Comparison of ENCODE assay signal across 24 cellular contexts in genomic region chr19:45255611-45256157, GRCh38. TPM values are rescaled to one million over a fixed set of nuclear protein-coding genes. Genes with fewer than 3 reads are reported as not detected.
DNase-seq lines count a peak whose midpoint lies in the region; ATAC-seq and TF ChIP-seq lines count a peak whose summit lies in the region.
"Had no signal": no experiment of that assay in that cellular context is flagged by ENCODE, and none has a peak within 500 bp of the region (broad histone marks: within the 10 kb centered on the region; RNA-seq: fewer than 3 reads in every experiment).

No MANE protein-coding gene starts in this region.

- no peak for TF ChIP-seq POLR2A in HCT116 (IDR thresholded peaks at IDR 0.05; ENCODE audit: borderline replicate concordance, extremely low read depth, insufficient read depth, insufficient read length)

- no peak for TF ChIP-seq RAD21 in HCT116 (IDR thresholded peaks at IDR 0.05; ENCODE audit: low read depth)
- no peak for TF ChIP-seq RAD21 in SK-N-SH (IDR thresholded peaks at IDR 0.05; ENCODE audit: low read length)

- peak overlapping the region; percentile 27 for H4K91ac ChIP-seq in mesenchymal stem cell (ENCODE audit: low read length)

- H2AFZ ChIP-seq in HCT116 (ENCODE audit: low read depth, low read length, poor library complexity, severe bottlenecking) (no peak overlapping the region), mesenchymal stem cell (ENCODE audit: low read depth, low read length) (no peak overlapping the region), SK-N-SH (ENCODE audit: low read depth) (no peak overlapping the region)
- H2AFZ ChIP-seq: PC-9 had no signal

- TF ChIP-seq CTCF in HCT116 (IDR thresholded peaks at IDR 0.05 in 2 of 3, conservative IDR thresholded peaks at IDR 0.05 in 1 of 3; ENCODE audit: borderline replicate concordance in 1 of 3, insufficient read depth in 1 of 3, low read depth in 2 of 3, low read length in 2 of 3) (no peak), chondrocyte (IDR thresholded peaks at IDR 0.05) (no peak), SK-N-SH (IDR thresholded peaks at IDR 0.05) (no peak), progenitor cell of endocrine pancreas (IDR thresholded peaks at IDR 0.05; ENCODE audit: unreplicated experiment) (no peak)

- H3K4me3 Mint-ChIP-seq in chondrocyte (ENCODE audit: unreplicated experiment) = no peak overlapping the region
- no peak overlapping the region for H3K4me3 Mint-ChIP-seq in activated T-helper 1 cell treated with anti-CD3 and anti-CD28 coated beads, Interleukin-12 subunit alpha, Interleukin-12 subunit beta, Interleukin-2, Interleukin-4 antibody, amounts not matched to agents 30 ng/mL and 10 ng/mL and 1 ng/mL, durations not matched to agents 14 hours and 24 hours and 36 hours
- H3K4me3 Mint-ChIP-seq in progenitor cell of endocrine pancreas (ENCODE audit: low read depth) = no peak overlapping the region
- H3K4me3 Mint-ChIP-seq: CD8-positive, alpha-beta memory T cell had no signal

- H3K27me3 ChIP-seq in HCT116 (ENCODE audit: insufficient read depth, low read length) (no peaks in the 10 kb centered on the region), mesenchymal stem cell (ENCODE audit: control insufficient read depth in 1 of 2, insufficient read depth in 1 of 2, low read length in 2 of 2) (no peaks in the 10 kb centered on the region), SK-N-SH (ENCODE audit: insufficient read depth) (no peaks in the 10 kb centered on the region)
- H3K27me3 ChIP-seq: BLaER1 treated with 17β-estradiol and CSF1 and Interleukin-3, amounts not matched to agents 10 nM and 100 nM had no signal

- H3K4me3 ChIP-seq in HCT116 (replicated peaks in 1 of 2; ENCODE audit: low read depth in 1 of 2, low read length in 2 of 2) (no peak overlapping the region), mesenchymal stem cell (ENCODE audit: insufficient read depth in 1 of 2, low read depth in 1 of 2, low read length in 2 of 2) (no peak overlapping the region), SK-N-SH (ENCODE audit: low read depth in 2 of 2, low read length in 1 of 2) (no peak overlapping the region)
- H3K4me3 ChIP-seq: BLaER1 treated with 17β-estradiol and CSF1 and Interleukin-3, amounts not matched to agents 10 nM and 100 nM; PC-9 had no signal

- no peak overlapping the region for H2AK5ac ChIP-seq in mesenchymal stem cell (ENCODE audit: low read length, severe bottlenecking)

- no peak overlapping the region for H3K4ac ChIP-seq in mesenchymal stem cell (ENCODE audit: low read depth in 1 of 2, low read length in 2 of 2)

- H3K36me3 Mint-ChIP-seq in chondrocyte (ENCODE audit: low read depth) (no peaks in the 10 kb centered on the region), progenitor cell of endocrine pancreas (ENCODE audit: insufficient read depth) (peaks cover under 1% of the 10 kb centered on the region)
- no peaks in the 10 kb centered on the region for H3K36me3 Mint-ChIP-seq in activated T-helper 1 cell treated with anti-CD3 and anti-CD28 coated beads, Interleukin-12 subunit alpha, Interleukin-12 subunit beta, Interleukin-2, Interleukin-4 antibody, amounts not matched to agents 30 ng/mL and 10 ng/mL and 1 ng/mL, durations not matched to agents 14 hours and 24 hours and 36 hours (ENCODE audit: low read depth)

- H3K27me3 Mint-ChIP-seq in chondrocyte (ENCODE audit: low read depth) (no peaks in the 10 kb centered on the region), progenitor cell of endocrine pancreas (peaks cover 2% of the 10 kb centered on the region)
- no peaks in the 10 kb centered on the region for H3K27me3 Mint-ChIP-seq in activated T-helper 1 cell treated with anti-CD3 and anti-CD28 coated beads, Interleukin-12 subunit alpha, Interleukin-12 subunit beta, Interleukin-2, Interleukin-4 antibody, amounts not matched to agents 30 ng/mL and 10 ng/mL and 1 ng/mL, durations not matched to agents 14 hours and 24 hours and 36 hours (ENCODE audit: insufficient read depth)
- H3K27me3 Mint-ChIP-seq: CD8-positive, alpha-beta memory T cell; IgD-negative memory B cell had no signal

- H3K79me1 ChIP-seq in mesenchymal stem cell (replicated peaks; ENCODE audit: low read length, poor library complexity, severe bottlenecking) = peaks cover 27% of the 10 kb centered on the region

- peaks cover 36% of the 10 kb centered on the region for H3K4me1 Mint-ChIP-seq in chondrocyte (ENCODE audit: low read depth)
- H3K4me1 Mint-ChIP-seq in activated T-helper 1 cell treated with anti-CD3 and anti-CD28 coated beads, Interleukin-12 subunit alpha, Interleukin-12 subunit beta, Interleukin-2, Interleukin-4 antibody, amounts not matched to agents 30 ng/mL and 10 ng/mL and 1 ng/mL, durations not matched to agents 14 hours and 24 hours and 36 hours (ENCODE audit: low read depth) = peaks cover 17% of the 10 kb centered on the region
- H3K4me1 Mint-ChIP-seq in progenitor cell of endocrine pancreas (ENCODE audit: low read depth) = peaks cover 17% of the 10 kb centered on the region

- H3K9me3 Mint-ChIP-seq in chondrocyte (ENCODE audit: low read depth) = no peaks in the 10 kb centered on the region
- no peaks in the 10 kb centered on the region for H3K9me3 Mint-ChIP-seq in activated T-helper 1 cell treated with anti-CD3 and anti-CD28 coated beads, Interleukin-12 subunit alpha, Interleukin-12 subunit beta, Interleukin-2, Interleukin-4 antibody, amounts not matched to agents 30 ng/mL and 10 ng/mL and 1 ng/mL, durations not matched to agents 14 hours and 24 hours and 36 hours
- H3K9me3 Mint-ChIP-seq in progenitor cell of endocrine pancreas (ENCODE audit: low read depth) = no peaks in the 10 kb centered on the region
- H3K9me3 Mint-ChIP-seq: CD8-positive, alpha-beta memory T cell; IgD-negative memory B cell had no signal

- CTCF ChIA-PET in HCT116 (lab: Charles Lee) = no interaction called here
- CTCF ChIA-PET in SK-N-SH (lab: Yijun Ruan, JAX) = no interaction called here

- peak overlapping the region in 1 of 2 experiments; percentile 18 for H3K14ac ChIP-seq in mesenchymal stem cell (ENCODE audit: low read length in 2 of 2)

- H3K4me1 ChIP-seq in HCT116 (ENCODE audit: control insufficient read depth in 1 of 2, insufficient read depth in 2 of 2, low read length in 2 of 2) (peaks cover 6 to 21% of the 10 kb centered on the region in 2 experiments; a peak in 3 of 4 replicates), mesenchymal stem cell (ENCODE audit: control insufficient read depth, insufficient read depth, low read depth, low read length) (peaks cover 27% of the 10 kb centered on the region), SK-N-SH (ENCODE audit: control insufficient read depth in 1 of 2, insufficient read depth in 2 of 2, low read depth in 1 of 2, low read length in 1 of 2) (peaks cover 10 to 24% of the 10 kb centered on the region in 2 experiments; a peak in 2 of 4 replicates)

- intact Hi-C loops in HCT116 (cut with micrococcal nuclease) = no loop called here
- intact Hi-C loops in activated T-helper 1 cell treated with anti-CD3 and anti-CD28 coated beads, Interleukin-12 subunit alpha, Interleukin-12 subunit beta, Interleukin-2, Interleukin-4 antibody, amounts not matched to agents 30 ng/mL and 10 ng/mL and 1 ng/mL, durations not matched to agents 14 hours and 24 hours and 36 hours (cut with micrococcal nuclease) = no loop called here

- no peak for TF ChIP-seq EP300 in SK-N-SH (IDR thresholded peaks at IDR 0.05; ENCODE audit: borderline replicate concordance in 1 of 2, low read depth in 1 of 2, low read length in 1 of 2)

- no peak overlapping the region for H3K18ac ChIP-seq in mesenchymal stem cell (ENCODE audit: low read depth in 1 of 2, low read length in 2 of 2)

- H3K27ac Mint-ChIP-seq in chondrocyte (ENCODE audit: unreplicated experiment) (peak overlapping the region; percentile 49), progenitor cell of endocrine pancreas (no peak overlapping the region)
- no peak overlapping the region for H3K27ac Mint-ChIP-seq in activated T-helper 1 cell treated with anti-CD3 and anti-CD28 coated beads, Interleukin-12 subunit alpha, Interleukin-12 subunit beta, Interleukin-2, Interleukin-4 antibody, amounts not matched to agents 30 ng/mL and 10 ng/mL and 1 ng/mL, durations not matched to agents 14 hours and 24 hours and 36 hours
- H3K27ac Mint-ChIP-seq: IgD-negative memory B cell had no signal

- H3K27ac ChIP-seq in HCT116 (ENCODE audit: low read depth, low read length) = no peak overlapping the region
- H3K27ac ChIP-seq in mesenchymal stem cell (ENCODE audit: low read length, poor library complexity, severe bottlenecking) = no peak overlapping the region
- no peak overlapping the region for H3K27ac ChIP-seq in SK-N-SH (ENCODE audit: low read depth in 2 of 2, low read length in 1 of 2)
- H3K27ac ChIP-seq: BLaER1 treated with 17β-estradiol and CSF1 and Interleukin-3, amounts not matched to agents 10 nM and 100 nM; PC-9 had no signal

- peak overlapping the region; percentile 5 for H4K8ac ChIP-seq in mesenchymal stem cell (ENCODE audit: low read length)

- POLR2A ChIA-PET in HCT116 (lab: Charles Lee) = no interaction called here
- POLR2A ChIA-PET in SK-N-SH (lab: Yijun Ruan, JAX) = no interaction called here

- H3K23ac ChIP-seq in mesenchymal stem cell (ENCODE audit: low read length in 2 of 2) = no peak overlapping the region

- WGBS in mesenchymal stem cell = 96% methylated on average over 7 of the region's 9 CpGs
- WGBS in SK-N-SH (ENCODE audit: low lambda C conversion rate) = 88% methylated on average over 7 of the region's 9 CpGs

- ATAC-seq in HCT116 = no peak
- ATAC-seq: SK-N-SH treated with all-trans-retinoic acid at 6 μM for 48 hours had no signal

- H3K9ac ChIP-seq in HCT116 (ENCODE audit: low read length) (no peak overlapping the region), mesenchymal stem cell (ENCODE audit: low read length) (no peak overlapping the region), SK-N-SH (no peak overlapping the region)

- DNase-seq in HCT116 (ENCODE audit: low read depth, low spot score) (no peak), chondrocyte (ENCODE audit: low spot score) (no peak), mesenchymal stem cell (no peak), SK-N-SH (no peak), progenitor cell of endocrine pancreas (ENCODE audit: low spot score, unreplicated experiment) (no peak), NCI-H1105 treated with DMSO at 0.1 percent for 48 hours (lab: John Stamatoyannopoulos, UW) (no peak)
- no peak for DNase-seq in activated T-helper 1 cell treated with anti-CD3 and anti-CD28 coated beads, Interleukin-12 subunit alpha, Interleukin-12 subunit beta, Interleukin-2, Interleukin-4 antibody, amounts not matched to agents 30 ng/mL and 10 ng/mL and 1 ng/mL, durations not matched to agents 14 hours and 24 hours and 36 hours (ENCODE audit: low spot score)
- DNase-seq: ACHN; Calu3; CD8-positive, alpha-beta memory T cell; DMS153; Karpas-422; NCI-H1417 treated with DMSO at 0.1 percent for 48 hours; NCI-H187 treated with DMSO at 0.1 percent for 48 hours; NCI-H226; NCI-H510A treated with DMSO at 0.1 percent for 48 hours; NCI-H748 treated with DMSO at 0.1 percent for 48 hours; PC-9; SIG-M5 had no signal

- H3K9me2 ChIP-seq in HCT116 (ENCODE audit: insufficient read depth) (no peaks in the 10 kb centered on the region), SK-N-SH (no peaks in the 10 kb centered on the region)

- H3K79me2 ChIP-seq in HCT116 (ENCODE audit: insufficient read depth, low read length) = peaks cover 38% of the 10 kb centered on the region
- H3K79me2 ChIP-seq in SK-N-SH (ENCODE audit: insufficient read depth) = peaks cover 72% of the 10 kb centered on the region

- H3K9me3 ChIP-seq in HCT116 (ENCODE audit: control insufficient read depth in 1 of 2, insufficient read depth in 1 of 2, low read depth in 1 of 2, low read length in 2 of 2) = no peaks in the 10 kb centered on the region
- H3K9me3 ChIP-seq in mesenchymal stem cell (ENCODE audit: control insufficient read depth, low read length) = no peaks in the 10 kb centered on the region
- no peaks in the 10 kb centered on the region for H3K9me3 ChIP-seq in SK-N-SH
- H3K9me3 ChIP-seq: BLaER1 treated with 17β-estradiol and CSF1 and Interleukin-3, amounts not matched to agents 10 nM and 100 nM had no signal

- H4K20me1 ChIP-seq in HCT116 (ENCODE audit: insufficient read depth) (no peaks in the 10 kb centered on the region), SK-N-SH (ENCODE audit: insufficient read depth) (peaks cover 44% of the 10 kb centered on the region)

- H3K36me3 ChIP-seq in HCT116 (ENCODE audit: control insufficient read depth in 1 of 2, insufficient read depth in 2 of 2, low read length in 2 of 2) (no peaks in the 10 kb centered on the region; a peak in 1 of 4 replicates), mesenchymal stem cell (ENCODE audit: control insufficient read depth in 1 of 2, insufficient read depth in 2 of 2, low read depth in 1 of 2, low read length in 2 of 2) (peaks cover 15 to 32% of the 10 kb centered on the region in 2 experiments), SK-N-SH (replicated peaks in 1 of 2; ENCODE audit: control insufficient read depth in 1 of 2, insufficient read depth in 2 of 2, low read length in 1 of 2) (no peaks in the 10 kb centered on the region)

- RAD21 ChIA-PET in HCT116 (lab: Charles Lee; ENCODE audit: low non-redundant PET in 1 of 2, low total read pairs in 2 of 2, uncharacterized antibody in 2 of 2, unreplicated experiment in 2 of 2) = no interaction called here

- no peak overlapping the region for H2BK15ac ChIP-seq in mesenchymal stem cell (ENCODE audit: low read depth, poor library complexity, severe bottlenecking)

- H2BK120ac ChIP-seq in mesenchymal stem cell (ENCODE audit: low read depth, low read length) = no peak overlapping the region

- no peaks in the 10 kb centered on the region for H3F3A ChIP-seq in SK-N-SH (replicated peaks; ENCODE audit: insufficient read depth)

- H2BK12ac ChIP-seq in mesenchymal stem cell (ENCODE audit: low read length in 2 of 2) = no peak overlapping the region

- H3K4me2 ChIP-seq in HCT116 (ENCODE audit: low read length) (no peak overlapping the region), mesenchymal stem cell (ENCODE audit: low read length, poor library complexity, severe bottlenecking) (no peak overlapping the region), SK-N-SH (no peak overlapping the region)
- H3K4me2 ChIP-seq: PC-9 had no signal

- BruUV-seq in HCT116 (replicated peaks; lab: Mats Ljungman, UMichigan) = TSS peak; percentile 28

- H2BK5ac ChIP-seq in mesenchymal stem cell (ENCODE audit: low read depth, low read length, poor library complexity, severe bottlenecking) = no peak overlapping the region

RNA-seq across cellular contexts. Expression of gene MARK4, which starts 4.6 kb away (rescaled TPM):
- total RNA-seq in HCT116 (2021; ENCODE audit: unreplicated experiment) (37.7 TPM), chondrocyte (36.5 to 54.7 TPM (median 46.3 TPM) in 3 replicates), progenitor cell of endocrine pancreas (57.5 and 60.4 TPM in 2 replicates)
- polyA plus RNA-seq in HCT116 (2012) = 40.7 and 45.5 TPM in 2 replicates
- polyA plus RNA-seq in mesenchymal stem cell (2013, experiment 1 of 2) = 36.1 TPM
- 35.6 TPM for polyA plus RNA-seq in mesenchymal stem cell (2013, experiment 2 of 2)
- 9.8 and 16.3 TPM in 2 replicates for polyA plus RNA-seq in SK-N-SH (2012; rRNA removed)
- polyA plus RNA-seq in SK-N-SH (2012; cell fraction: cytosol; rRNA removed) = 18.2 and 22.7 TPM in 2 replicates
- polyA plus RNA-seq in SK-N-SH (2012; cell fraction: nucleus; rRNA removed) = 31.0 and 42.9 TPM in 2 replicates
- total RNA-seq in activated T-helper 1 cell treated with anti-CD3 and anti-CD28 coated beads, Interleukin-12 subunit alpha, Interleukin-12 subunit beta, Interleukin-2, Interleukin-4 antibody, amounts not matched to agents 30 ng/mL and 10 ng/mL and 1 ng/mL, durations not matched to agents 14 hours and 24 hours and 36 hours = 27.1 and 27.2 TPM in 2 replicates

RNA-seq across cellular contexts. Expression of gene EXOC3L2, which starts 10.5 kb away (rescaled TPM):
- total RNA-seq in HCT116 (2021; ENCODE audit: unreplicated experiment) (not detected), chondrocyte (0.37 to 1.3 TPM (median 0.51 TPM) in 3 replicates), progenitor cell of endocrine pancreas (not detected in 2 replicates)
- 0.08 TPM in 1 of 2 replicates, not detected in the other for polyA plus RNA-seq in HCT116 (2012)
- polyA plus RNA-seq in mesenchymal stem cell (2013, experiment 1 of 2) = 0.52 TPM
- polyA plus RNA-seq in mesenchymal stem cell (2013, experiment 2 of 2) = 0.47 TPM
- polyA plus RNA-seq in SK-N-SH (2012; rRNA removed) = 0.02 TPM in 1 of 2 replicates, not detected in the other
- not detected in 2 replicates for polyA plus RNA-seq in SK-N-SH (2012; cell fraction: cytosol; rRNA removed)
- polyA plus RNA-seq in SK-N-SH (2012; cell fraction: nucleus; rRNA removed) = not detected in 2 replicates
- not detected in 2 replicates for total RNA-seq in activated T-helper 1 cell treated with anti-CD3 and anti-CD28 coated beads, Interleukin-12 subunit alpha, Interleukin-12 subunit beta, Interleukin-2, Interleukin-4 antibody, amounts not matched to agents 30 ng/mL and 10 ng/mL and 1 ng/mL, durations not matched to agents 14 hours and 24 hours and 36 hours
- total RNA-seq: Calu3; CD8-positive, alpha-beta memory T cell; G401; MCF 10A; PC-9 had no signal
- polyA plus RNA-seq: CD8-positive, alpha-beta memory T cell; IgD-negative memory B cell had no signal
